Comparison of ENCODE assay signal across 10 cellular contexts in the genomic region with DNA sequence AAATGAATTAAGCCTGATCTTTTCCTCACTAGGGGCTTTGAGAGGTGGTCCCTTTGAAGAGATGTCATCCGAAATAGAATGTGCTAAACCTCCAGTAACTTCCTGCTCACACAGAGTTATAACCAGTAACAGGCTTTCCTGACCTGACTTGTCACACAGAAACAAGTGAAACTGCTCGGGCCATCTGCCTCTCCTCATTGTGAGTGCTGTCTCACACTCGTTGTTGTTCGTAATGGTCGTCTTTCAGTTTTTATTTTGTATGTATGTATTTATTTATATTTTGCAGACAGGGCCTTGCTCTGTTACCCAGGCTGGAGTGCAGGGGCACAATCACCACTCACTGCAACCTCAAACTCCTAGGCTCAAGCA. TPM values are rescaled to one million over a fixed set of nuclear protein-coding genes. Genes with fewer than 3 reads are reported as not detected.
DNase-seq lines count a peak whose midpoint lies in the region; ATAC-seq and TF ChIP-seq lines count a peak whose summit lies in the region.
"Had no signal": no experiment of that assay in that cellular context is flagged by ENCODE, and none has a peak within 500 bp of the region (broad histone marks: within the 10 kb centered on the region; RNA-seq: fewer than 3 reads in every experiment).

No MANE protein-coding gene starts in this region.

- no peaks in the 10 kb centered on the region for H3K9me3 ChIP-seq in hepatocyte (ENCODE audit: low read depth)
- H3K9me3 ChIP-seq in gastrocnemius medialis = no peaks in the 10 kb centered on the region

- no peak for TF ChIP-seq CTCF in GM12865 (IDR thresholded peaks at IDR 0.05; ENCODE audit: insufficient read depth, low read depth, low read length, missing control alignments)
- no peak for TF ChIP-seq CTCF in hepatocyte (IDR thresholded peaks at IDR 0.05; ENCODE audit: poor library complexity)
- no peak for TF ChIP-seq CTCF in gastrocnemius medialis (IDR thresholded peaks at IDR 0.05 in 4 of 5, conservative IDR thresholded peaks at IDR 0.05 in 1 of 5)
- TF ChIP-seq CTCF in foreskin fibroblast (IDR thresholded peaks at IDR 0.05; ENCODE audit: low read depth, low read length) = no peak

- H3K4me1 ChIP-seq in hepatocyte (ENCODE audit: insufficient read depth) = peaks cover 36% of the 10 kb centered on the region
- peaks cover 74 to 76% of the 10 kb centered on the region in 2 donors for H3K4me1 ChIP-seq in gastrocnemius medialis

- H3K36me3 ChIP-seq in hepatocyte (replicated peaks; ENCODE audit: insufficient read depth, low read depth) (no peaks in the 10 kb centered on the region), gastrocnemius medialis (no peaks in the 10 kb centered on the region)
- H3K36me3 ChIP-seq: WERI-Rb-1 had no signal

- H2AFZ ChIP-seq in hepatocyte = no peak overlapping the region

- ATAC-seq in gastrocnemius medialis (no peak), GM21786 (IDR thresholded peaks at IDR 0.05; ENCODE audit: unreplicated experiment) (no peak), HG02840 (IDR thresholded peaks at IDR 0.05; ENCODE audit: low FRiP score, unreplicated experiment) (no peak)

- TF ChIP-seq POLR2A in gastrocnemius medialis (IDR thresholded peaks at IDR 0.05) = no peak

- DNase-seq in GM12865 (ENCODE audit: low read depth) (peak; percentile 64), hepatocyte (ENCODE audit: low spot score) (no peak), gastrocnemius medialis (no peak), GF-D8 (lab: John Stamatoyannopoulos, UW) (no peak), foreskin fibroblast (no peak)
- DNase-seq: NCI-H774, WERI-Rb-1 had no signal

- H3K4me2 ChIP-seq in hepatocyte = no peak overlapping the region

- TF ChIP-seq EP300 in Ishikawa (IDR thresholded peaks at IDR 0.05; ENCODE audit: borderline replicate concordance) = no peak

- in situ Hi-C loops in gastrocnemius medialis (cut with MboI; ENCODE audit: low sequenced_read_pairs in 4 of 4) = no loop called here

- 73% methylated on average over 5 of the region's 5 CpGs for WGBS in hepatocyte (ENCODE audit: low lambda C conversion rate, missing lambda C conversion rate)

- H3K4me3 ChIP-seq in GM12865 (ENCODE audit: low read depth, low read length) = no peak overlapping the region
- H3K4me3 ChIP-seq in hepatocyte = no peak overlapping the region
- no peak overlapping the region for H3K4me3 ChIP-seq in gastrocnemius medialis
- no peak overlapping the region for H3K4me3 ChIP-seq in foreskin fibroblast (ENCODE audit: low read depth in 1 of 2, low read length in 2 of 2)

- no peak for TF ChIP-seq RAD21 in Ishikawa (IDR thresholded peaks at IDR 0.05; ENCODE audit: low read depth)

- H3K9me2 ChIP-seq in hepatocyte (replicated peaks; ENCODE audit: insufficient read depth) = no peaks in the 10 kb centered on the region

- no peaks in the 10 kb centered on the region for H3K27me3 ChIP-seq in hepatocyte
- no peaks in the 10 kb centered on the region for H3K27me3 ChIP-seq in gastrocnemius medialis

- peak overlapping the region; percentile 57 for H3K27ac ChIP-seq in hepatocyte
- peak overlapping the region; percentile 46 to 80 (median 68) for H3K27ac ChIP-seq in gastrocnemius medialis
- H3K27ac ChIP-seq: WERI-Rb-1 had no signal

- H3K79me2 ChIP-seq in hepatocyte = no peaks in the 10 kb centered on the region

- H4K20me1 ChIP-seq in hepatocyte (ENCODE audit: insufficient read depth, poor library complexity, severe bottlenecking) = no peaks in the 10 kb centered on the region

- intact Hi-C loops in gastrocnemius medialis (cut with DNase I; ENCODE audit: low total_unique reads) = no loop called here

TF ChIP-seq in Ishikawa, 13 proteins besides CTCF, POLR2A, EP300 and RAD21:
- no peak for TF ChIP-seq ZBTB7A (IDR thresholded peaks at IDR 0.05; ENCODE audit: low read depth)
- TF ChIP-seq EGR1 (IDR thresholded peaks at IDR 0.05) = no peak
- TF ChIP-seq TCF12 (IDR thresholded peaks at IDR 0.05; ENCODE audit: low read depth) = 0 out of 2 replicates have a peak, but pooled peaks have one; percentile 9

RNA-seq across cellular contexts. Expression of a gene that starts 24.0 kb away (rescaled TPM):
- total RNA-seq in hepatocyte (0.08 and 0.93 TPM in 2 replicates), gastrocnemius medialis (1 to 10 TPM in 1 of 4 donors, not detected in 3; 1.9 TPM)
- polyA plus RNA-seq in hepatocyte = 0.10 and 0.47 TPM in 2 replicates

RNA-seq across cellular contexts. Expression of a gene that starts 54.0 kb away (rescaled TPM):
- total RNA-seq in hepatocyte (3.2 and 3.6 TPM in 2 replicates), gastrocnemius medialis (100 to 1,000 TPM in 1 of 4 donors, 10 to 100 TPM in 3; 13.7 to 120 (median 37.8) TPM)
- 2.8 and 4.0 TPM in 2 replicates for polyA plus RNA-seq in hepatocyte
